Comparison of ENCODE assay signal across 16 cellular contexts in the genomic region with DNA sequence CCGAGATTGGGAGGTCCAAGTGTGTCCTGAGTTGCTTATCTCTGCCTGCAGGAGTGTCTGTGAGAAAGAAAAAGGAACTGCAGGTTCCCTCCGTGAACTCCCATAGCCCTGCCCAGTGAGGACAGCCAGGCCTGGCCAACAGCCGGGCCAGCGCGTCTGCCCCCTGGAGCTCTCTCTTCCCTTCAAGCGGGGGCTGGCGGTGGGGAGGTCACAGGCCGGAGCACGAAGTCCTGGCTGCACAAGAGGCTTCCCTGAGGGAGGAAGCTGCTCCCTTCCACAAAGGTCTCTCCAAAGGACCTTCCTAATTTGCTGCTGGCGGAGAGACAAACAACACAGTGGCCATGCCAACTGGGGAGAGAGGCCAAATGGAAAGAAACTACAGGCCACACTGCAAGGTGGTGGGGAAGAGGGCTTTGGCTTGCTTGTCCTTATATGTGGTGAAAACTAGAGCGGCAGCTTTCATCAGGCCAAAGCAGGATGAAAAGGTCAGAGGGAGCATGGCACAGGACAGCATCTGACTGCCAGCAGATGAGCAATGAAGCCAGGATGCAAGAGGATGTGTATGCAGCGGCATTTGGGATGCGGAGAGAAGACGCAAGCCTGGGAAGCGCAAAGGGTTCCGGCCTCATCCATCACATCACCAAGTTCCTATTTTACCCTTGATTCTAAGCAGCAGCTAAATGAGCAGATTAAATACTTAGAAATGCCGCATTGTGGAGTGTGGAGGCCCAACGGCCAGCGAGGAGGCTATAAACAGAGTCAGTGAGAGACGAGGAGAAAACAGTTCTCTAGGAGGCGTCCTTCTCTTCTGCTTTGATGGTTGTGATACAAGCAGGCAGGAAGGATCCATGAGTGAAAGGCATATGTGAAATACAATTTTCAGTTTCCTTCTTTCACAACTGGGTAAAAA.
DNase-seq lines count a peak whose midpoint lies in the region; ATAC-seq and TF ChIP-seq lines count a peak whose summit lies in the region.
"Had no signal": no experiment of that assay in that cellular context is flagged by ENCODE, and none has a peak within 500 bp of the region (broad histone marks: within the 10 kb centered on the region; RNA-seq: fewer than 3 reads in every experiment).

No MANE protein-coding gene starts in this region.

- ATAC-seq in activated CD8-positive, alpha-beta memory T cell treated with anti-CD3 and anti-CD28 coated beads, Interleukin-2, amount 10 ng/mL, durations not matched to agents 7 days and 5 days = no peak
- ATAC-seq in GM21825 (IDR thresholded peaks at IDR 0.05; ENCODE audit: unreplicated experiment) (no peak), GM18909 (IDR thresholded peaks at IDR 0.05; ENCODE audit: poor library complexity, unreplicated experiment) (no peak)
- ATAC-seq: K562; stimulated activated naive CD8-positive, alpha-beta T cell treated with anti-CD3 and anti-CD28 coated beads, Interleukin-15, amount 100 ng/mL, for 72 hours had no signal

- in situ Hi-C loops in KBM-7 (cut with MboI; ENCODE audit: low pct_unique_long_range_greater_than_20kb, low sequenced_read_pairs) = no loop called here

- no peak overlapping the region for H3K27ac Mint-ChIP-seq in activated CD8-positive, alpha-beta memory T cell treated with anti-CD3 and anti-CD28 coated beads, Interleukin-2, amount 10 ng/mL, durations not matched to agents 7 days and 5 days
- H3K27ac Mint-ChIP-seq: activated naive CD8-positive, alpha-beta T cell treated with anti-CD3 and anti-CD28 coated beads, Interleukin-2, amount 10 ng/mL, durations not matched to agents 7 days and 5 days had no signal

- no peak for TF ChIP-seq POLR2A in prostate gland (IDR thresholded peaks at IDR 0.05)

- H3K36me3 Mint-ChIP-seq in activated CD8-positive, alpha-beta memory T cell treated with anti-CD3 and anti-CD28 coated beads, Interleukin-2, amount 10 ng/mL, durations not matched to agents 7 days and 5 days = peaks cover 3% of the 10 kb centered on the region
- H3K36me3 Mint-ChIP-seq: activated naive CD8-positive, alpha-beta T cell treated with anti-CD3 and anti-CD28 coated beads, Interleukin-2, amount 10 ng/mL, durations not matched to agents 7 days and 5 days had no signal

- intact Hi-C loops in prostate gland (cut with DNase I) = no loop called here

- H3K9me3 ChIP-seq in right atrium auricular region (peaks cover 0 to 8% of the 10 kb centered on the region in 2 donors), prostate gland (no peaks in the 10 kb centered on the region)

- H3K4me1 ChIP-seq in right atrium auricular region = peaks cover 0 to 18% of the 10 kb centered on the region in 2 donors
- no peaks in the 10 kb centered on the region for H3K4me1 ChIP-seq in prostate gland (replicated peaks)

- H3K36me3 ChIP-seq in right atrium auricular region = no peaks in the 10 kb centered on the region
- no peaks in the 10 kb centered on the region for H3K36me3 ChIP-seq in prostate gland

- no peak overlapping the region for H3K4me3 ChIP-seq in right atrium auricular region
- H3K4me3 ChIP-seq in prostate gland = no peak overlapping the region
- H3K4me3 ChIP-seq: K562 had no signal

- no peaks in the 10 kb centered on the region for H3K9me3 Mint-ChIP-seq in activated CD8-positive, alpha-beta memory T cell treated with anti-CD3 and anti-CD28 coated beads, Interleukin-2, amount 10 ng/mL, durations not matched to agents 7 days and 5 days (ENCODE audit: low read depth)
- H3K9me3 Mint-ChIP-seq: activated naive CD8-positive, alpha-beta T cell treated with anti-CD3 and anti-CD28 coated beads, Interleukin-2, amount 10 ng/mL, durations not matched to agents 7 days and 5 days; stimulated activated naive CD8-positive, alpha-beta T cell treated with anti-CD3 and anti-CD28 coated beads, Interleukin-15, amount 100 ng/mL, for 72 hours had no signal

- TF ChIP-seq CTCF in right atrium auricular region (IDR thresholded peaks at IDR 0.05) (no peak), prostate gland (IDR thresholded peaks at IDR 0.05) (no peak)

- peaks cover 47% of the 10 kb centered on the region for H3K27me3 Mint-ChIP-seq in activated CD8-positive, alpha-beta memory T cell treated with anti-CD3 and anti-CD28 coated beads, Interleukin-2, amount 10 ng/mL, durations not matched to agents 7 days and 5 days

- peak overlapping the region; percentile 48 to 78 for H3K27ac ChIP-seq in right atrium auricular region
- peak overlapping the region; percentile 21 to 39 for H3K27ac ChIP-seq in prostate gland
- H3K27ac ChIP-seq: RWPE1 had no signal

- H3K4me1 Mint-ChIP-seq in activated CD8-positive, alpha-beta memory T cell treated with anti-CD3 and anti-CD28 coated beads, Interleukin-2, amount 10 ng/mL, durations not matched to agents 7 days and 5 days = no peaks in the 10 kb centered on the region
- H3K4me1 Mint-ChIP-seq: activated naive CD8-positive, alpha-beta T cell treated with anti-CD3 and anti-CD28 coated beads, Interleukin-2, amount 10 ng/mL, durations not matched to agents 7 days and 5 days; stimulated activated naive CD8-positive, alpha-beta T cell treated with anti-CD3 and anti-CD28 coated beads, Interleukin-15, amount 100 ng/mL, for 72 hours had no signal

- H3K4me3 Mint-ChIP-seq in activated CD8-positive, alpha-beta memory T cell treated with anti-CD3 and anti-CD28 coated beads, Interleukin-2, amount 10 ng/mL, durations not matched to agents 7 days and 5 days = no peak overlapping the region
- H3K4me3 Mint-ChIP-seq: activated naive CD8-positive, alpha-beta T cell treated with anti-CD3 and anti-CD28 coated beads, Interleukin-2, amount 10 ng/mL, durations not matched to agents 7 days and 5 days; stimulated activated naive CD8-positive, alpha-beta T cell treated with anti-CD3 and anti-CD28 coated beads, Interleukin-15, amount 100 ng/mL, for 72 hours had no signal

- H3K27me3 ChIP-seq in right atrium auricular region = no peaks in the 10 kb centered on the region
- no peaks in the 10 kb centered on the region for H3K27me3 ChIP-seq in prostate gland (replicated peaks; ENCODE audit: insufficient read depth)

- CTCF ChIA-PET in activated CD8-positive, alpha-beta memory T cell treated with anti-CD3 and anti-CD28 coated beads, Interleukin-2, amount 10 ng/mL, durations not matched to agents 7 days and 5 days (lab: Charles Lee) = no interaction called here

- WGBS in prostate gland = 59% methylated on average over 21 of the region's 21 CpGs

- DNase-seq in KBM-7 (peak; percentile 46), right atrium auricular region (ENCODE audit: low spot score) (peak; percentile 63), prostate gland (ENCODE audit: low spot score) (no peak), GM19238 (ENCODE audit: insufficient read length, low spot score) (no peak), HuH-7 (ENCODE audit: low spot score) (no peak)
- peak; percentile 26 for DNase-seq in activated CD8-positive, alpha-beta memory T cell treated with anti-CD3 and anti-CD28 coated beads, Interleukin-2, amount 10 ng/mL, durations not matched to agents 7 days and 5 days
- DNase-seq: activated naive CD8-positive, alpha-beta T cell treated with anti-CD3 and anti-CD28 coated beads, Interleukin-2, amount 10 ng/mL, durations not matched to agents 7 days and 5 days; cortex of kidney; GF-D8; stimulated activated CD4-positive, alpha-beta T cell treated with anti-CD3 and anti-CD28 coated beads, Interleukin-4, amount 100 ng/mL, for 4 hours; T-helper 9 cell had no signal

Comparison
In these comparisons a context has a peak if more than half of its experiments do, and no peak if none do; other contexts are left out.
1. DNase-seq: peak in KBM-7 (single experiment), activated CD8-positive, alpha-beta memory T cell treated with anti-CD3 and anti-CD28 coated beads, Interleukin-2, amount 10 ng/mL, durations not matched to agents 7 days and 5 days (single experiment) and right atrium auricular region (single experiment); none in prostate gland (single experiment), GM19238 (single experiment) and HuH-7 (single experiment).